In the genomic region with DNA sequence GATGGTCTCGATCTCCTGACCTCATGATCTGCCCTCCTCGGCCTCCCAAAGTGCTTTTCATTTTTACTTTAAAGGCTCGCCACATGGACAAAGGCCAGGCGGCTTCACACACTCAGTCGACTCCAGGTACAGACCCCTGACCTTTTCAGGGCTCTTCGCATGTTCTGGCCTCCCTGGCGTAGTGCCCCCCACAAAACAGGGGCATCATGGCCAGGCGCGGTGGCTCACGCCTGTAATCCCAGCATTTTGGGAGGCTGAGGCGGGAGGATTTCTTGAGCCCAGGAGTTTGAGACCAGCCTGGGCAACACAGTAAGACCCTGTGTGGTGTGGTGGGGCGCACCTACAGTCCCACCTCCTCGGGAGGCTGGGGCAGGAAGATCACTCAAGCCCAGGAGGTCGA, we compare ENCODE assay signal across 2 cellular contexts. TPM values are rescaled to one million over a fixed set of nuclear protein-coding genes. Genes with fewer than 3 reads are reported as not detected.
A peak's percentile ranks its signal among the peaks of the same experiment; 100 is the strongest.
DNase-seq lines count a peak whose midpoint lies in the region; ATAC-seq and TF ChIP-seq lines count a peak whose summit lies in the region.
"Not testable (repeated sequence)": the region's sequence is repeated elsewhere in the genome, so short reads cannot be mapped to it uniquely, and the experiment has no call there.

No MANE protein-coding gene starts in this region.

- not testable (repeated sequence) for H3K4me1 ChIP-seq in osteoblast (ENCODE audit: insufficient read depth, low read length)

- not testable (repeated sequence) for H3K27me3 ChIP-seq in osteoblast (ENCODE audit: insufficient read depth, low read length)

- H3K9me3 Mint-ChIP-seq in WTC11: not testable (repeated sequence)

- not testable (repeated sequence) for H3K4me3 Mint-ChIP-seq in WTC11

- not testable (repeated sequence) for H4K20me1 ChIP-seq in osteoblast (ENCODE audit: insufficient read depth, low read length)

- CTCF ChIA-PET in WTC11 (lab: Charles Lee): interaction anchor here (1.2 kb wide), 1 partner anchor 21 kb away, joined by 3 read pairs; no protein-coding TSS in a partner anchor

- not testable (repeated sequence) for H3K27me3 Mint-ChIP-seq in WTC11 (ENCODE audit: low read depth)

- not testable (repeated sequence) for ATAC-seq in WTC11

- not testable (repeated sequence) for H3K27ac ChIP-seq in osteoblast (ENCODE audit: low read depth, low read length)

- H3K36me3 Mint-ChIP-seq in WTC11: not testable (repeated sequence)

- not testable (repeated sequence) for H3K4me1 Mint-ChIP-seq in WTC11

- not testable (repeated sequence) for H3K27ac Mint-ChIP-seq in WTC11

- H3K9me3 ChIP-seq in osteoblast (ENCODE audit: low read depth, low read length): not testable (repeated sequence)

- H2AFZ ChIP-seq in osteoblast (ENCODE audit: low read length): not testable (repeated sequence)

- POLR2A ChIA-PET in WTC11 (lab: Charles Lee): not testable (repeated sequence)

- not testable (repeated sequence) for H3K79me2 ChIP-seq in osteoblast (ENCODE audit: insufficient read depth, low read length)

- not testable (repeated sequence) for TF ChIP-seq CTCF in WTC11 (IDR thresholded peaks at IDR 0.05); osteoblast (IDR thresholded peaks at IDR 0.05; ENCODE audit: extremely low read depth, low read depth, low read length)

- H3K4me3 ChIP-seq in osteoblast (ENCODE audit: insufficient read depth, low read length): not testable (repeated sequence)

- H3K36me3 ChIP-seq in osteoblast (ENCODE audit: insufficient read depth, low read length): not testable (repeated sequence)

- not testable (repeated sequence) for H3K4me2 ChIP-seq in osteoblast (ENCODE audit: insufficient read depth, low read length)

- DNase-seq in WTC11 (ENCODE audit: low spot score): not testable (repeated sequence)
- DNase-seq in osteoblast (ENCODE audit: insufficient read length, low spot score, missing footprints): peak; percentile 71

TF ChIP-seq in WTC11, 78 proteins besides CTCF, POLR2A, EP300 and RAD21:
- TF ChIP-seq ZNF121 (CRISPR knock-in tag; IDR thresholded peaks at IDR 0.05): peak; percentile 72

RNA-seq across cellular contexts. Expression of a gene that starts 42.0 kb away (rescaled TPM):
- total RNA-seq in WTC11 (2021) (18.9 to 22.0 TPM (median 21.8 TPM) in 3 replicates), osteoblast (8.8 and 9.4 TPM in 2 replicates)

RNA-seq across cellular contexts. Expression of a gene that starts 48.0 kb away (rescaled TPM):
- 29.1 to 55.0 TPM (median 34.2 TPM) in 3 replicates for total RNA-seq in WTC11 (2021)
- 61.3 and 83.6 TPM in 2 replicates for total RNA-seq in osteoblast

RNA-seq across cellular contexts. Expression of a gene that starts 58.8 kb away (rescaled TPM):
- total RNA-seq in WTC11 (2021) (4,967 to 5,221 TPM (median 5,193 TPM) in 3 replicates), osteoblast (3,672 and 4,357 TPM in 2 replicates)
